ENCODE assay signal across 8 cellular contexts in the genomic region with DNA sequence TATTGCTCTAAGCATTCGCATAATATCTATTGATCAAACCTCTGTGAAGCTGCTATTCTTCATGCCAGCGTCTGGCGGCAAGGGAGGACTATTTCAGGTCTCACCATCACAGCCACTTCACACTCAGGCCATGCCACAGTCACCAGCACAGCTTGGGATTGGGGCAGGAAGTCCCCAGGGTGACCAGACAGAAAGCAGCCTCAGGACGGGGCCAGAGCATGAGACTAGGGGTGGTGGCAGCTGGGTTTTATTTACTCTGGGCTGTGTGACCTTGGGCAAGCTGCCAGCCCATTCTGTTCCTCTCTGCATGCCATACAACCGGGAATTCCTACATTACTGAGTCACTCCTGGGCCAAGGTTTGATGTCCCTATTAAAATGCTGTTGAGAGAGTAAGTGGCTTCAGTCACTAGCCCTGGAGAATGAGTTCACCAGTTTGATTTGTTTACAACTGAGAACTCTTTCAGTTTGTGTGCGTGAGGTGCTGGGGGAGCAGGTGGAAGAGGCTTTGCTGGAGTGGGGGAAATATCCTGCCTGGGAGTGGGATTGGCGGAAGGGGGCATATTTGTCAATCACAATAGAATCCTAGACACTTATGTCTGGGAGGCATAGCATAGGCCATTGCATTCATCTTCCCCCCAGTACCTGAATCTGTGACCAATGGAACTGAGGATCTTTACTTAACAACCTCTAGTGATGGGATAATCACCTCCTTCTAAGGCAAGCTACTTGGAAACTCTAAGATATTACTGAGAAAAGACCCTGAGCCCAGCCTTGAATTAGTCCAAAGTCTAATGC.
DNase-seq lines count a peak whose midpoint lies in the region; ATAC-seq and TF ChIP-seq lines count a peak whose summit lies in the region.

No MANE protein-coding gene starts in this region.

- peak; percentile 33 for ATAC-seq in HG02678 (IDR thresholded peaks at IDR 0.05; ENCODE audit: unreplicated experiment)
- no peak for ATAC-seq in HG03439 (IDR thresholded peaks at IDR 0.05; ENCODE audit: unreplicated experiment)

- H3K4me1 ChIP-seq in Peyer's patch (no peaks in the 10 kb centered on the region), stomach (peaks cover 0 to 19% (median 11%) of the 10 kb centered on the region in 4 donors)

- no peaks in the 10 kb centered on the region for H3K36me3 Mint-ChIP-seq in activated naive CD4-positive, alpha-beta T cell treated with anti-CD3 and anti-CD28 coated beads for 36 hours (ENCODE audit: low read depth)

- WGBS in stomach, 5 donors = 28 to 58% (median 34%) methylated on average over 6 to 7 of the region's 7 CpGs

- DNase-seq in Peyer's patch = peak; percentile 22 to 69 (median 63)
- peak; percentile 77 for DNase-seq in glomerular endothelial cell (ENCODE audit: extremely low read depth, low read depth, low spot score)
- DNase-seq in stomach = peak; percentile 88
- no peak for DNase-seq in activated naive CD4-positive, alpha-beta T cell treated with anti-CD3 and anti-CD28 coated beads for 36 hours
- DNase-seq in T-helper 2 cell = no peak
- no peak for DNase-seq in posterior vena cava (ENCODE audit: low spot score)

- no peak overlapping the region for H3K27ac Mint-ChIP-seq in activated naive CD4-positive, alpha-beta T cell treated with anti-CD3 and anti-CD28 coated beads for 36 hours

- H3K9me3 ChIP-seq in Peyer's patch (no peaks in the 10 kb centered on the region), stomach (no peaks in the 10 kb centered on the region)

- no peak for TF ChIP-seq EP300 in stomach (IDR thresholded peaks at IDR 0.05)

- H3K27ac ChIP-seq in Peyer's patch = no peak overlapping the region
- H3K27ac ChIP-seq in stomach = peak overlapping the region in 4 of 5 donors; percentile 11 to 68 (median 42)

- H3K4me3 Mint-ChIP-seq in activated naive CD4-positive, alpha-beta T cell treated with anti-CD3 and anti-CD28 coated beads for 36 hours = no peak overlapping the region

- H3K4me3 ChIP-seq in Peyer's patch (no peak overlapping the region), stomach (no peak overlapping the region)

- H3K27me3 Mint-ChIP-seq in activated naive CD4-positive, alpha-beta T cell treated with anti-CD3 and anti-CD28 coated beads for 36 hours (ENCODE audit: low read depth) = peaks cover 8% of the 10 kb centered on the region

- H3K4me1 Mint-ChIP-seq in activated naive CD4-positive, alpha-beta T cell treated with anti-CD3 and anti-CD28 coated beads for 36 hours (ENCODE audit: low read depth) = no peaks in the 10 kb centered on the region

- TF ChIP-seq POLR2A in Peyer's patch (IDR thresholded peaks at IDR 0.05) = no peak
- TF ChIP-seq POLR2A in stomach (IDR thresholded peaks at IDR 0.05) = no peak

- intact Hi-C loops in stomach (cut with DNase I; ENCODE audit: low total_unique reads) = no loop called here
- intact Hi-C loops in activated naive CD4-positive, alpha-beta T cell treated with anti-CD3 and anti-CD28 coated beads for 36 hours (cut with micrococcal nuclease) = no loop called here
- intact Hi-C loops in posterior vena cava (cut with DNase I) = no loop called here

- no peaks in the 10 kb centered on the region for H3K27me3 ChIP-seq in Peyer's patch
- no peaks in the 10 kb centered on the region for H3K27me3 ChIP-seq in stomach

- H3K36me3 ChIP-seq in Peyer's patch (no peaks in the 10 kb centered on the region), stomach (no peaks in the 10 kb centered on the region)

- CTCF ChIA-PET in activated naive CD4-positive, alpha-beta T cell treated with anti-CD3 and anti-CD28 coated beads for 36 hours (lab: Charles Lee) = interaction anchor here (0.7 kb wide), 1 partner anchor 9 kb away, joined by 3 read pairs; no protein-coding TSS in a partner anchor

- H3K9me3 Mint-ChIP-seq in activated naive CD4-positive, alpha-beta T cell treated with anti-CD3 and anti-CD28 coated beads for 36 hours = no peaks in the 10 kb centered on the region

- TF ChIP-seq CTCF in Peyer's patch (IDR thresholded peaks at IDR 0.05) (no peak), stomach (IDR thresholded peaks at IDR 0.05) (no peak)

Comparison
In these comparisons a context has a peak if more than half of its experiments do, and no peak if none do; other contexts are left out.
1. DNase-seq: peak in Peyer's patch (3 of 3), glomerular endothelial cell (single experiment) and stomach (single experiment); none in activated naive CD4-positive, alpha-beta T cell treated with anti-CD3 and anti-CD28 coated beads for 36 hours (single experiment), T-helper 2 cell (0 of 5) and posterior vena cava (single experiment).
2. H3K27ac ChIP-seq: peak in stomach (4 of 5); none in Peyer's patch (0 of 4).